In the genomic region with DNA sequence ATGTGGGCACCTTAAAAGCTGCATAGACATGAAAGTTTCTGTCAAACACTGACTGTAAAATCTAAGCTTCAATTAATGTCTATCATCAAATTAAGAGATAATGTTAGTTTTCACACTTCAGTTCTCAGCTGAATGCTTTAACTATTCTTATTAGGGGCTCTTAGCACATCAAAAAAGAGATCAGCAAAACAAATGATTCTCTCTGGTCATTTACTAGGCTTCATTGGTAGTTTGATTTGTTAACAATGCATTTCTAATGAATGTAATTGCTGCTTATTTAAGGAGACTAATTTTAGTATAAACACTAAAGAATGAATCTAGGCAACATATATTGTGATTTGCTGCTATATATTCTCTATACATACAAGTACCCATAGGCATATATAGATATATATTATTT, we compare ENCODE assay signal across 28 cellular contexts.
"Had no signal": no experiment of that assay in that cellular context is flagged by ENCODE, and none has a peak within 500 bp of the region (broad histone marks: within the 10 kb centered on the region; RNA-seq: fewer than 3 reads in every experiment).

No MANE protein-coding gene starts in this region.

- H3K9me3 Mint-ChIP-seq: dendritic cell treated with granulocyte-macrophage colony-stimulating factor and Interleukin-4, amounts not matched to agents 40 ng/mL and 50 ng/mL, for 4 days had no signal

- H3K27ac Mint-ChIP-seq: dendritic cell treated with granulocyte-macrophage colony-stimulating factor and Interleukin-4, amounts not matched to agents 40 ng/mL and 50 ng/mL, for 4 days; effector memory CD8-positive, alpha-beta T cell; endodermal cell had no signal

- H3K4me1 ChIP-seq: colonic mucosa, esophagus muscularis mucosa, esophagus squamous epithelium, foreskin keratinocyte, gastrocnemius medialis, gastroesophageal sphincter, heart left ventricle, heart right ventricle had no signal

- H3K4me2 ChIP-seq: hepatocyte had no signal

- H3K27ac ChIP-seq: colonic mucosa, coronary artery, dorsolateral prefrontal cortex, epithelial cell of prostate, esophagus muscularis mucosa, esophagus squamous epithelium, foreskin keratinocyte, gastrocnemius medialis, gastroesophageal sphincter, heart left ventricle, heart right ventricle, hepatocyte had no signal

- H3K36me3 ChIP-seq: colonic mucosa, esophagus muscularis mucosa, esophagus squamous epithelium, gastrocnemius medialis, gastroesophageal sphincter, heart left ventricle, heart right ventricle had no signal

- DNase-seq: colonic mucosa; cortex of kidney; dermis blood vessel endothelial cell; dorsolateral prefrontal cortex; effector CD4-positive, alpha-beta T cell; effector CD8-positive, alpha-beta T cell; effector memory CD4-positive, alpha-beta T cell; effector memory CD8-positive, alpha-beta T cell; endodermal cell; erythroblast; esophagus squamous epithelium; foreskin fibroblast; foreskin keratinocyte; foreskin melanocyte; gastrocnemius medialis; glutamatergic neuron; head of caudate nucleus; heart left ventricle; heart right ventricle had no signal

- H3K27me3 ChIP-seq: colonic mucosa, esophagus muscularis mucosa, esophagus squamous epithelium, foreskin keratinocyte, gastrocnemius medialis, gastroesophageal sphincter, heart left ventricle, heart right ventricle, hepatocyte had no signal

- H2AFZ ChIP-seq: hepatocyte had no signal

- H3K27me3 Mint-ChIP-seq: dendritic cell treated with granulocyte-macrophage colony-stimulating factor and Interleukin-4, amounts not matched to agents 40 ng/mL and 50 ng/mL, for 4 days; effector memory CD8-positive, alpha-beta T cell had no signal

- H3K79me2 ChIP-seq: hepatocyte had no signal

- ATAC-seq: effector memory CD8-positive, alpha-beta T cell; esophagus mucosa; foreskin keratinocyte; gastrocnemius medialis; gastroesophageal sphincter; heart left ventricle; heart right ventricle had no signal

- H3K4me3 ChIP-seq: colonic mucosa, coronary artery, dorsolateral prefrontal cortex, esophagus muscularis mucosa, esophagus squamous epithelium, gastrocnemius medialis, gastroesophageal sphincter, heart left ventricle, heart right ventricle, hepatocyte had no signal

- FAIRE-seq: endometrium, endothelial cell of umbilical vein had no signal

- H3K4me3 Mint-ChIP-seq: dendritic cell treated with granulocyte-macrophage colony-stimulating factor and Interleukin-4, amounts not matched to agents 40 ng/mL and 50 ng/mL, for 4 days; effector memory CD8-positive, alpha-beta T cell; endodermal cell had no signal

- H3K9me3 ChIP-seq: colonic mucosa, esophagus muscularis mucosa, esophagus squamous epithelium, gastrocnemius medialis, gastroesophageal sphincter, heart left ventricle had no signal
